Comparison of ENCODE assay signal across 1 cellular context in genomic region chr14:73750161-73750901, GRCh38.
TF ChIP-seq lines count a peak whose summit lies in the region.

No MANE protein-coding gene starts in this region.

TF ChIP-seq in GM12878, 131 proteins besides CTCF, POLR2A, EP300 and RAD21 (continued from another document):
- TF ChIP-seq E4F1 (IDR thresholded peaks at IDR 0.05; ENCODE audit: borderline replicate concordance, partially characterized antibody) (no peak), CEBPZ (IDR thresholded peaks at IDR 0.05; ENCODE audit: low read depth, low read length) (no peak), IRF3 (IDR thresholded peaks at IDR 0.05) (no peak), EZH2 (IDR thresholded peaks at IDR 0.05; ENCODE audit: borderline replicate concordance, control insufficient read depth, low read depth, low read length) (no peak)
